In the genomic region with DNA sequence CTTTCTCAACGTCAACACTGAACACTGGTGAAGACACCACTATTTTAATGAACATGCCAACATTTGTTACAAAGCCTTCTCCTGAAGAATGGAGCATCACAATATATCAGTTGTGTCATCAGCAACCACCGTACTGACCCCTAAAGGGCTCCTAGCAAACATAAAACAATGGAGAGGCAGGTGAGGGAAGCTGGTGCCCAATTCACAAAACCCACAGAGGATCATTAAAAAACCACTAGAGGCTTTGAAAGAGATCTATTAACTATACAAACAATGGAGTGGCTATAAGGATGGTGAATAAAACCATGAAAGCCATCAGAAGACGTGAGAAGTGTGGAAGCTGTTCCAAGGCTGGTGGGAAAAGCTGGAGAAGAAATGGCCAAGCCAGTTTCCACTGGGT, we compare ENCODE assay signal across 32 cellular contexts.
DNase-seq lines count a peak whose midpoint lies in the region; ATAC-seq and TF ChIP-seq lines count a peak whose summit lies in the region.
"Had no signal": no experiment of that assay in that cellular context is flagged by ENCODE, and none has a peak within 500 bp of the region (broad histone marks: within the 10 kb centered on the region; RNA-seq: fewer than 3 reads in every experiment).

No MANE protein-coding gene starts in this region.

- DNase-seq in DMS153 (lab: John Stamatoyannopoulos, UW) (peak; percentile 64), NCI-H146 treated with DMSO at 0.1 percent for 48 hours (lab: John Stamatoyannopoulos, UW; ENCODE audit: unreplicated experiment) (peak; percentile 100), NCI-H2196 treated with DMSO at 0.1 percent for 48 hours (lab: John Stamatoyannopoulos, UW; ENCODE audit: unreplicated experiment) (peak; percentile 13), SHP77 treated with DMSO at 0.1 percent for 48 hours (lab: John Stamatoyannopoulos, UW) (peak; percentile 34), Right ventricle myocardium superior (no peak), glutamatergic neuron (no peak), GM13977 (ENCODE audit: low spot score) (no peak)
- DNase-seq: activated CD4-positive, alpha-beta T cell treated with anti-CD3 and anti-CD28 coated beads for 4 hours; activated CD8-positive, alpha-beta T cell treated with anti-CD3 and anti-CD28 coated beads, Interleukin-2, amount 10 ng/mL, durations not matched to agents 7 days and 5 days; activated naive CD4-positive, alpha-beta T cell treated with anti-CD3 and anti-CD28 coated beads, Interleukin-2, amount 10 ng/mL, durations not matched to agents 7 days and 5 days; amniotic stem cell; BE2C; brain microvascular endothelial cell; CD8-positive, alpha-beta T cell; cerebellar nuclear complex; DND-41; dorsolateral prefrontal cortex; foreskin melanocyte; GF-D8; GM23248; heart right ventricle; IMR-90; left ventricle myocardium inferior; mesenchymal stem cell; pancreas; retina; substantia nigra; upper lobe of right lung had no signal

- H3K4me3 Mint-ChIP-seq in glutamatergic neuron (ENCODE audit: unreplicated experiment), result no peak overlapping the region
- H3K4me3 Mint-ChIP-seq: activated CD8-positive, alpha-beta T cell treated with anti-CD3 and anti-CD28 coated beads, Interleukin-2, amount 10 ng/mL, durations not matched to agents 7 days and 5 days; activated naive CD4-positive, alpha-beta T cell treated with anti-CD3 and anti-CD28 coated beads, Interleukin-2, amount 10 ng/mL, durations not matched to agents 7 days and 5 days; CD8-positive, alpha-beta T cell; neural progenitor cell; stimulated activated effector memory CD8-positive, alpha-beta T cell treated with anti-CD3 and anti-CD28 coated beads, Interleukin-12 subunit alpha, Interleukin-12 subunit beta, amount 100 ng/mL, for 72 hours had no signal

- peaks cover 5% of the 10 kb centered on the region for H3K27me3 Mint-ChIP-seq in glutamatergic neuron (ENCODE audit: unreplicated experiment)

- H3K27ac Mint-ChIP-seq in glutamatergic neuron (ENCODE audit: unreplicated experiment), result no peak overlapping the region
- H3K27ac Mint-ChIP-seq: activated CD8-positive, alpha-beta T cell treated with anti-CD3 and anti-CD28 coated beads, Interleukin-2, amount 10 ng/mL, durations not matched to agents 7 days and 5 days; activated naive CD4-positive, alpha-beta T cell treated with anti-CD3 and anti-CD28 coated beads, Interleukin-2, amount 10 ng/mL, durations not matched to agents 7 days and 5 days; CD8-positive, alpha-beta T cell; stimulated activated effector memory CD8-positive, alpha-beta T cell treated with anti-CD3 and anti-CD28 coated beads, Interleukin-12 subunit alpha, Interleukin-12 subunit beta, amount 100 ng/mL, for 72 hours had no signal

- peaks cover 7% of the 10 kb centered on the region for H3K9me3 Mint-ChIP-seq in glutamatergic neuron (ENCODE audit: unreplicated experiment)
- H3K9me3 Mint-ChIP-seq: activated naive CD4-positive, alpha-beta T cell treated with anti-CD3 and anti-CD28 coated beads, Interleukin-2, amount 10 ng/mL, durations not matched to agents 7 days and 5 days; CD8-positive, alpha-beta T cell; neural progenitor cell; stimulated activated effector memory CD8-positive, alpha-beta T cell treated with anti-CD3 and anti-CD28 coated beads, Interleukin-12 subunit alpha, Interleukin-12 subunit beta, amount 100 ng/mL, for 72 hours had no signal

- in situ Hi-C loops in GM13977 (cut with MboI; ENCODE audit: low pct_unique_long_range_greater_than_20kb, low sequenced_read_pairs, unreplicated experiment), result no loop called here

- ATAC-seq in Right ventricle myocardium superior (ENCODE audit: poor library complexity) (no peak), HG03460 (IDR thresholded peaks at IDR 0.05; ENCODE audit: unreplicated experiment) (no peak)
- ATAC-seq: activated CD8-positive, alpha-beta T cell treated with anti-CD3 and anti-CD28 coated beads, Interleukin-2, amount 10 ng/mL, durations not matched to agents 7 days and 5 days; CD8-positive, alpha-beta T cell; heart right ventricle; Panc1; pancreas; stimulated activated effector memory CD8-positive, alpha-beta T cell treated with anti-CD3 and anti-CD28 coated beads, Interleukin-12 subunit alpha, Interleukin-12 subunit beta, amount 100 ng/mL, for 72 hours; upper lobe of right lung had no signal

- peaks cover 7% of the 10 kb centered on the region for H3K36me3 Mint-ChIP-seq in glutamatergic neuron (ENCODE audit: unreplicated experiment)
- H3K36me3 Mint-ChIP-seq: activated naive CD4-positive, alpha-beta T cell treated with anti-CD3 and anti-CD28 coated beads, Interleukin-2, amount 10 ng/mL, durations not matched to agents 7 days and 5 days; CD8-positive, alpha-beta T cell; neural progenitor cell; stimulated activated effector memory CD8-positive, alpha-beta T cell treated with anti-CD3 and anti-CD28 coated beads, Interleukin-12 subunit alpha, Interleukin-12 subunit beta, amount 100 ng/mL, for 72 hours had no signal

- intact Hi-C loops in Right ventricle myocardium superior (cut with DNase I), result no loop called here

- TF ChIP-seq CTCF in glutamatergic neuron (IDR thresholded peaks at IDR 0.05; ENCODE audit: partially characterized antibody, unreplicated experiment), result no peak
- no peak for TF ChIP-seq CTCF in GM13977 (IDR thresholded peaks at IDR 0.05; ENCODE audit: extremely low read depth, insufficient read depth, missing control alignments)

- peaks cover 25% of the 10 kb centered on the region for H3K4me1 Mint-ChIP-seq in glutamatergic neuron (ENCODE audit: low read depth, unreplicated experiment)
- H3K4me1 Mint-ChIP-seq: activated naive CD4-positive, alpha-beta T cell treated with anti-CD3 and anti-CD28 coated beads, Interleukin-2, amount 10 ng/mL, durations not matched to agents 7 days and 5 days; stimulated activated effector memory CD8-positive, alpha-beta T cell treated with anti-CD3 and anti-CD28 coated beads, Interleukin-12 subunit alpha, Interleukin-12 subunit beta, amount 100 ng/mL, for 72 hours had no signal

Comparison
In these comparisons a context has a peak if more than half of its experiments do, and no peak if none do; other contexts are left out.
1. DNase-seq: peak in DMS153 (single experiment), NCI-H146 treated with DMSO at 0.1 percent for 48 hours (single experiment), NCI-H2196 treated with DMSO at 0.1 percent for 48 hours (single experiment) and SHP77 treated with DMSO at 0.1 percent for 48 hours (single experiment); none in Right ventricle myocardium superior (single experiment), glutamatergic neuron (single experiment) and GM13977 (single experiment).